ENCODE assay signal across 1 cellular context in genomic region chr19:1094978-1095701, GRCh38.
TF ChIP-seq lines count a peak whose summit lies in the region.

TSS of gene POLR2E (minus strand) at chr19:1095375. CDS start at chr19:1095315, 60 bp downstream.

TF ChIP-seq in HepG2, 621 proteins besides CTCF, POLR2A, EP300 and RAD21 (continued from another document and continues in another):
- TF ChIP-seq HOMEZ (CRISPR knock-in tag; IDR thresholded peaks at IDR 0.05; ENCODE audit: low read depth) (no peak), HOXA7 (CRISPR knock-in tag; IDR thresholded peaks at IDR 0.05) (no peak), MEIS2 (CRISPR knock-in tag; IDR thresholded peaks at IDR 0.05) (peak; percentile 49; the same call in 1 of the 2 replicates), ZNF746 (CRISPR knock-in tag; IDR thresholded peaks at IDR 0.05) (no peak), ZBTB39 (CRISPR knock-in tag; IDR thresholded peaks at IDR 0.05) (0 out of 2 replicates have a peak, but pooled peaks have one; percentile 8), ZIK1 (CRISPR knock-in tag; IDR thresholded peaks at IDR 0.05; ENCODE audit: borderline replicate concordance, low read depth) (peak; percentile 36; the same call in 1 of the 2 replicates), ZNF350 (CRISPR knock-in tag; IDR thresholded peaks at IDR 0.05; ENCODE audit: borderline replicate concordance, low read depth) (peak; percentile 67; the same call in 1 of the 2 replicates), SPEN (CRISPR knock-in tag; IDR thresholded peaks at IDR 0.05; ENCODE audit: low read depth) (peak; percentile 93), GABPB1 (CRISPR knock-in tag; IDR thresholded peaks at IDR 0.05) (peak; percentile 91), SAFB2 (CRISPR knock-in tag; IDR thresholded peaks at IDR 0.05; ENCODE audit: borderline replicate concordance, low read depth) (no peak; the same call in 1 of the 2 replicates), TARDBP (CRISPR knock-in tag; IDR thresholded peaks at IDR 0.05) (peak; percentile 80; the same call in 1 of the 2 replicates), MIER3 (CRISPR knock-in tag; IDR thresholded peaks at IDR 0.05; ENCODE audit: borderline replicate concordance) (peak; percentile 66; the same call in 1 of the 2 replicates), ELF3 (CRISPR knock-in tag; IDR thresholded peaks at IDR 0.05) (peak; percentile 66), ATF7-NPFF (CRISPR knock-in tag; IDR thresholded peaks at IDR 0.05; ENCODE audit: low read depth) (peak; percentile 46; the same call in 1 of the 2 replicates), DR1 (CRISPR knock-in tag; IDR thresholded peaks at IDR 0.05) (peak; percentile 33; the same call in 1 of the 2 replicates), ZNF572 (CRISPR knock-in tag; IDR thresholded peaks at IDR 0.05) (no peak), ZNF570 (CRISPR knock-in tag; IDR thresholded peaks at IDR 0.05; ENCODE audit: borderline replicate concordance) (no peak), NCOA2 (CRISPR knock-in tag; IDR thresholded peaks at IDR 0.05) (0 out of 2 replicates have a peak, but pooled peaks have one; percentile 14), FOXA3 (CRISPR knock-in tag; IDR thresholded peaks at IDR 0.05) (peak; percentile 70), NFYC (CRISPR knock-in tag; IDR thresholded peaks at IDR 0.05) (peak; percentile 85), LRRFIP1 (CRISPR knock-in tag; conservative IDR thresholded peaks at IDR 0.05) (no peak), ZNF552 (CRISPR knock-in tag; IDR thresholded peaks at IDR 0.05; ENCODE audit: borderline replicate concordance) (0 out of 2 replicates have a peak, but pooled peaks have one; percentile 48), TEAD3 (CRISPR knock-in tag; optimal IDR thresholded peaks at IDR 0.05; ENCODE audit: borderline replicate concordance) (peak; percentile 70), ZNF772 (CRISPR knock-in tag; IDR thresholded peaks at IDR 0.05) (0 out of 2 replicates have a peak, but pooled peaks have one; percentile 50), GFI1 (CRISPR knock-in tag; IDR thresholded peaks at IDR 0.05; ENCODE audit: borderline replicate concordance) (peak; percentile 47; the same call in 1 of the 2 replicates), ZNF564 (CRISPR knock-in tag; IDR thresholded peaks at IDR 0.05) (0 out of 2 replicates have a peak, but pooled peaks have one; percentile 41), KAT8 (CRISPR knock-in tag; IDR thresholded peaks at IDR 0.05) (peak; percentile 82), RXRB (CRISPR knock-in tag; IDR thresholded peaks at IDR 0.05; ENCODE audit: borderline replicate concordance) (peak; percentile 67; the same call in 1 of the 2 replicates), HOXA3 (CRISPR knock-in tag; IDR thresholded peaks at IDR 0.05) (peak; percentile 86), CBX5 (CRISPR knock-in tag; IDR thresholded peaks at IDR 0.05; ENCODE audit: borderline replicate concordance) (peak; percentile 55; the same call in 1 of the 2 replicates), ZNF543 (CRISPR knock-in tag; IDR thresholded peaks at IDR 0.05) (no peak), SP5 (CRISPR knock-in tag; IDR thresholded peaks at IDR 0.05; ENCODE audit: borderline replicate concordance, low read depth) (peak; percentile 26; the same call in 1 of the 2 replicates), ZBTB38 (CRISPR knock-in tag; IDR thresholded peaks at IDR 0.05) (peak; percentile 74; the same call in 1 of the 2 replicates), DMAP1 (CRISPR knock-in tag; IDR thresholded peaks at IDR 0.05) (peak; percentile 45; the same call in 1 of the 2 replicates), ZNF747 (CRISPR knock-in tag; IDR thresholded peaks at IDR 0.05; ENCODE audit: borderline replicate concordance) (peak; percentile 75; the same call in 1 of the 2 replicates), KMT2B (CRISPR knock-in tag; IDR thresholded peaks at IDR 0.05) (peak; percentile 35; the same call in 1 of the 2 replicates), ZNF143 (CRISPR knock-in tag; IDR thresholded peaks at IDR 0.05) (peak; percentile 99), POGK (CRISPR knock-in tag; conservative IDR thresholded peaks at IDR 0.05) (peak; percentile 92; the same call in 1 of the 2 replicates), ZMYM4 (CRISPR knock-in tag; IDR thresholded peaks at IDR 0.05) (no peak), ELF4 (CRISPR knock-in tag; IDR thresholded peaks at IDR 0.05; ENCODE audit: borderline replicate concordance) (peak; percentile 72; the same call in 1 of the 2 replicates), MXI1 (IDR thresholded peaks at IDR 0.05; ENCODE audit: borderline replicate concordance, low read depth, low read length) (peak; percentile 82; the same call in 1 of the 3 replicates), SAP130 (CRISPR knock-in tag; IDR thresholded peaks at IDR 0.05; ENCODE audit: low read depth) (peak; percentile 81), REPIN1 (CRISPR knock-in tag; IDR thresholded peaks at IDR 0.05; ENCODE audit: borderline replicate concordance, low read depth) (peak; percentile 85; the same call in 1 of the 2 replicates), ZNF260 (CRISPR knock-in tag; IDR thresholded peaks at IDR 0.05; ENCODE audit: borderline replicate concordance, low read depth) (no peak), SNAPC2 (CRISPR knock-in tag; IDR thresholded peaks at IDR 0.05) (peak; percentile 58; the same call in 1 of the 2 replicates), KLF13 (CRISPR knock-in tag; IDR thresholded peaks at IDR 0.05) (no peak), KLF16 (CRISPR knock-in tag; IDR thresholded peaks at IDR 0.05) (peak in 1 of 2 experiments; percentile 60; a peak in 1 of 4 replicates), ZBTB33 (CRISPR knock-in tag; IDR thresholded peaks at IDR 0.05) (peak; percentile 41; the same call in 1 of the 2 replicates), GZF1 (CRISPR knock-in tag; IDR thresholded peaks at IDR 0.05) (no peak), HINFP (CRISPR knock-in tag; IDR thresholded peaks at IDR 0.05; ENCODE audit: low read depth) (no peak), LCORL (IDR thresholded peaks at IDR 0.05) (no peak), LCORL (CRISPR knock-in tag; IDR thresholded peaks at IDR 0.05) (peak; percentile 54; the same call in 1 of the 2 replicates), ZBTB7A (CRISPR knock-in tag; IDR thresholded peaks at IDR 0.05) (no peak), ZNF263 (CRISPR knock-in tag; IDR thresholded peaks at IDR 0.05) (no peak), TMF1 (CRISPR knock-in tag; IDR thresholded peaks at IDR 0.05; ENCODE audit: low read depth) (no peak), PHF8 (CRISPR knock-in tag; IDR thresholded peaks at IDR 0.05) (peak; percentile 77), ZFYVE20 (CRISPR knock-in tag; IDR thresholded peaks at IDR 0.05; ENCODE audit: borderline replicate concordance, low read depth) (0 out of 2 replicates have a peak, but pooled peaks have one; percentile 36), FOXO1 (CRISPR knock-in tag; IDR thresholded peaks at IDR 0.05) (peak; percentile 52), ZSCAN31 (CRISPR knock-in tag; IDR thresholded peaks at IDR 0.05; ENCODE audit: low read depth) (peak; percentile 87; the same call in 1 of the 2 replicates), E2F5 (CRISPR knock-in tag; conservative IDR thresholded peaks at IDR 0.05) (peak; percentile 66; the same call in 1 of the 2 replicates)
